10 cellular contexts compared by ENCODE assay signal in genomic region chr3:13025090-13025489, GRCh38. TPM values are rescaled to one million over a fixed set of nuclear protein-coding genes. Genes with fewer than 3 reads are reported as not detected.
DNase-seq lines count a peak whose midpoint lies in the region; ATAC-seq and TF ChIP-seq lines count a peak whose summit lies in the region.
"Had no signal": no experiment of that assay in that cellular context is flagged by ENCODE, and none has a peak within 500 bp of the region (broad histone marks: within the 10 kb centered on the region; RNA-seq: fewer than 3 reads in every experiment).

No MANE protein-coding gene starts in this region.

- TF ChIP-seq CTCF in choroid plexus epithelial cell (conservative IDR thresholded peaks at IDR 0.05; ENCODE audit: low read depth, low read length) = no peak
- no peak for TF ChIP-seq CTCF in mucosa of descending colon (IDR thresholded peaks at IDR 0.05)
- TF ChIP-seq CTCF in stomach (IDR thresholded peaks at IDR 0.05) = no peak

- no peak for TF ChIP-seq EP300 in stomach (IDR thresholded peaks at IDR 0.05)

- no peaks in the 10 kb centered on the region for H3K36me3 ChIP-seq in mucosa of descending colon (ENCODE audit: low read depth)
- no peaks in the 10 kb centered on the region for H3K36me3 ChIP-seq in stomach
- H3K36me3 ChIP-seq: prostate gland had no signal

- no peak for TF ChIP-seq POLR2A in stomach (IDR thresholded peaks at IDR 0.05)

- peak; percentile 64 for DNase-seq in Ammon's horn (ENCODE audit: low spot score)
- DNase-seq in LHCN-M2 (ENCODE audit: low read depth) = peak; percentile 83
- peak; percentile 61 for DNase-seq in choroid plexus epithelial cell (ENCODE audit: low read depth)
- DNase-seq in mucosa of descending colon = no peak
- no peak for DNase-seq in stomach
- no peak for DNase-seq in NCI-H187 (lab: John Stamatoyannopoulos, UW)
- DNase-seq: foreskin melanocyte had no signal

- H3K27ac ChIP-seq in stomach = no peak overlapping the region
- H3K27ac ChIP-seq: prostate gland had no signal

- H3K27me3 ChIP-seq in stomach = no peaks in the 10 kb centered on the region

- H3K4me3 ChIP-seq in choroid plexus epithelial cell (ENCODE audit: low read depth, low read length) (no peak overlapping the region), mucosa of descending colon (no peak overlapping the region), stomach (no peak overlapping the region)
- H3K4me3 ChIP-seq: prostate gland had no signal

- 62 to 75% (median 73%) methylated on average over 7 to 8 of the region's 8 CpGs for WGBS in stomach, 5 donors

- intact Hi-C loops in mucosa of descending colon (cut with DNase I, micrococcal nuclease) = no loop called here
- intact Hi-C loops in stomach (cut with DNase I; ENCODE audit: low total_unique reads) = no loop called here

- H3K9me3 ChIP-seq in mucosa of descending colon (no peaks in the 10 kb centered on the region), stomach (no peaks in the 10 kb centered on the region)
- H3K9me3 ChIP-seq: prostate gland had no signal

- H3K4me1 ChIP-seq in mucosa of descending colon (ENCODE audit: low read depth) = no peaks in the 10 kb centered on the region
- H3K4me1 ChIP-seq in stomach = peaks cover 12 to 30% (median 26%) of the 10 kb centered on the region in 4 donors
- H3K4me1 ChIP-seq: prostate gland had no signal

- ATAC-seq in mucosa of descending colon = peak; percentile 8
- ATAC-seq in GM18868 (IDR thresholded peaks at IDR 0.05; ENCODE audit: unreplicated experiment) = no peak
- ATAC-seq in GM18498 (IDR thresholded peaks at IDR 0.05; ENCODE audit: unreplicated experiment) = no peak

RNA-seq across cellular contexts. Expression of gene IQSEC1, which starts 48.1 kb away (rescaled TPM):
- 6.6 and 7.7 TPM in 2 replicates for total RNA-seq in LHCN-M2 (2014; rRNA removed)
- 7.0 TPM for polyA plus RNA-seq in LHCN-M2 (2012)
- total RNA-seq in mucosa of descending colon = 10 to 100 TPM; 19.8 to 42.2 (median 21.9) TPM
- 10 to 100 TPM; 18.1 to 46.9 (median 30.7) TPM for total RNA-seq in stomach
- polyA plus RNA-seq in stomach = 10 to 100 TPM in 1 of 3 donors, 1 to 10 TPM in 2; 6.7 to 10.4 (median 9.5) TPM

Comparison
In these comparisons a context has a peak if more than half of its experiments do, and no peak if none do; other contexts are left out.
1. DNase-seq: peak in Ammon's horn (single experiment), LHCN-M2 (single experiment) and choroid plexus epithelial cell (single experiment); none in mucosa of descending colon (0 of 3), stomach (single experiment) and NCI-H187 (0 of 2).